ENCODE assay signal across 35 cellular contexts in the genomic region with DNA sequence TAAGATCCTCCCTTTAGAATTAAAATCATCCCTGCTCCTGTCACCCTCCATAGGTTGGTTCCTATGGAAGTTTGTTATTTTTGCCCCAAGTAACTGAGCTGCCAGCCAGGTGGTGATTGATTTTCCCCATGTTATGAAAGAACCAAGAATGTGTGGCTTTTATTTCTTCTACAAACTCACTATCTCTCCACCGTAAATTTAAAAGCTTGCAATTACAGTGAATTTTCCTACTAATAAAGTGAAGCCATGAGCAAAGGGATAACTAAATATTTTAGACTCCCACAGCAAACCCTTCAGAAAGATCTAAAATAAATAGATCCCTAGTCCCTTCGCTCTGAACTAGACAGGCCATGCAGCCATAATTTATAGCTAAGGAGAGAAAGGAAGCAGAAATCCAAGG. TPM values are rescaled to one million over a fixed set of nuclear protein-coding genes. Genes with fewer than 3 reads are reported as not detected.
"Had no signal": no experiment of that assay in that cellular context is flagged by ENCODE, and none has a peak within 500 bp of the region (broad histone marks: within the 10 kb centered on the region; RNA-seq: fewer than 3 reads in every experiment).

No MANE protein-coding gene starts in this region.

- DNase-seq: activated B cell treated with CpG ODN at 0.5 μM for 24 hours; activated CD4-positive, alpha-beta T cell treated with anti-CD3 and anti-CD28 coated beads for 48 hours; activated CD4-positive, alpha-beta T cell treated with anti-CD3 and anti-CD28 coated beads, Interleukin-2, amount 50 U/mL, for 1 hour; activated CD4-positive, alpha-beta T cell treated with anti-CD3 and anti-CD28 coated beads, Interleukin-2, amount 50 U/mL, for 48 hours; activated CD8-positive, alpha-beta memory T cell treated with anti-CD3 and anti-CD28 coated beads for 24 hours; activated CD8-positive, alpha-beta memory T cell treated with anti-CD3 and anti-CD28 coated beads, Interleukin-2, amount 50 U/mL, for 4 hours; activated CD8-positive, alpha-beta T cell treated with anti-CD3 and anti-CD28 coated beads for 36 hours; activated effector memory CD4-positive, alpha-beta T cell treated with anti-CD3 and anti-CD28 coated beads, Interleukin-2, amount 50 U/mL, for 16 hours; activated naive CD4-positive, alpha-beta T cell treated with anti-CD3 and anti-CD28 coated beads, Interleukin-2, amount 10 ng/mL, durations not matched to agents 7 days and 5 days; activated naive CD8-positive, alpha-beta T cell treated with anti-CD3 and anti-CD28 coated beads, Interleukin-2, amount 10 ng/mL, durations not matched to agents 7 days and 5 days; activated T-cell treated with anti-CD3 and anti-CD28 coated beads, Interleukin-2, amount 50 U/mL, for 1 hour; activated T-cell treated with anti-CD3 and anti-CD28 coated beads, Interleukin-2, amount 50 U/mL, for 48 hours; brain microvascular endothelial cell; dorsolateral prefrontal cortex; effector memory CD4-positive, alpha-beta T cell; erythroblast; foreskin melanocyte; head of caudate nucleus; T-helper 1 cell; T-helper 17 cell; T1000; WERI-Rb-1 had no signal

- ATAC-seq: activated CD4-positive, CD25-positive, alpha-beta regulatory T cell treated with anti-CD3 and anti-CD28 coated beads, Interleukin-2, amount 50 U/mL, for 24 hours; activated CD8-positive, alpha-beta T cell treated with anti-CD3 and anti-CD28 coated beads for 36 hours; activated naive CD4-positive, alpha-beta T cell treated with anti-CD3 and anti-CD28 coated beads, Interleukin-2, amount 50 U/mL, for 72 hours; T-helper 17 cell had no signal

- H3K4me1 Mint-ChIP-seq: activated B cell treated with CpG ODN at 0.5 μM for 24 hours; activated naive CD4-positive, alpha-beta T cell treated with anti-CD3 and anti-CD28 coated beads, Interleukin-2, amount 10 ng/mL, durations not matched to agents 7 days and 5 days; activated naive CD8-positive, alpha-beta T cell treated with anti-CD3 and anti-CD28 coated beads, Interleukin-2, amount 10 ng/mL, durations not matched to agents 7 days and 5 days; central memory CD8-positive, alpha-beta T cell had no signal

- H3K27ac Mint-ChIP-seq: activated B cell treated with CpG ODN at 0.5 μM for 24 hours; activated CD8-positive, alpha-beta T cell treated with anti-CD3 and anti-CD28 coated beads for 36 hours; activated naive CD4-positive, alpha-beta T cell treated with anti-CD3 and anti-CD28 coated beads, Interleukin-2, amount 10 ng/mL, durations not matched to agents 7 days and 5 days; activated naive CD4-positive, alpha-beta T cell treated with anti-CD3 and anti-CD28 coated beads, Interleukin-2, amount 50 U/mL, for 72 hours; activated naive CD8-positive, alpha-beta T cell treated with anti-CD3 and anti-CD28 coated beads, Interleukin-2, amount 10 ng/mL, durations not matched to agents 7 days and 5 days; activated T-helper 1 cell treated with anti-CD3 and anti-CD28 coated beads, Interleukin-12 subunit alpha, Interleukin-12 subunit beta, Interleukin-2, Interleukin-4 antibody, amounts not matched to agents 30 ng/mL and 10 ng/mL and 1 ng/mL, durations not matched to agents 14 hours and 24 hours and 36 hours; activated T-helper 2 cell treated with anti-CD3 and anti-CD28 coated beads, Interferon-gamma antibody, Interleukin-2, Interleukin-4, amounts not matched to agents 10 μg/mL and 5 μg/mL and 100 μg/mL, durations not matched to agents 14 hours and 24 hours and 36 hours; dendritic cell treated with granulocyte-macrophage colony-stimulating factor and Interleukin-4, amounts not matched to agents 40 ng/mL and 50 ng/mL, for 4 days; T-helper 17 cell; T-helper 2 cell treated with Interferon-gamma antibody and Interleukin-4, amounts not matched to agents 5 μg/mL and 100 μg/mL, for 36 hours had no signal

- H3K9me3 Mint-ChIP-seq: activated B cell treated with CpG ODN at 0.5 μM for 24 hours; activated CD8-positive, alpha-beta T cell treated with anti-CD3 and anti-CD28 coated beads for 36 hours; activated naive CD4-positive, alpha-beta T cell treated with anti-CD3 and anti-CD28 coated beads, Interleukin-2, amount 10 ng/mL, durations not matched to agents 7 days and 5 days; activated naive CD4-positive, alpha-beta T cell treated with anti-CD3 and anti-CD28 coated beads, Interleukin-2, amount 50 U/mL, for 72 hours; activated naive CD8-positive, alpha-beta T cell treated with anti-CD3 and anti-CD28 coated beads, Interleukin-2, amount 10 ng/mL, durations not matched to agents 7 days and 5 days; activated T-helper 1 cell treated with anti-CD3 and anti-CD28 coated beads, Interleukin-12 subunit alpha, Interleukin-12 subunit beta, Interleukin-2, Interleukin-4 antibody, amounts not matched to agents 30 ng/mL and 10 ng/mL and 1 ng/mL, durations not matched to agents 14 hours and 24 hours and 36 hours; activated T-helper 2 cell treated with anti-CD3 and anti-CD28 coated beads, Interferon-gamma antibody, Interleukin-2, Interleukin-4, amounts not matched to agents 10 μg/mL and 5 μg/mL and 100 μg/mL, durations not matched to agents 14 hours and 24 hours and 36 hours; central memory CD8-positive, alpha-beta T cell; dendritic cell treated with granulocyte-macrophage colony-stimulating factor and Interleukin-4, amounts not matched to agents 40 ng/mL and 50 ng/mL, for 4 days; T-helper 2 cell treated with Interferon-gamma antibody and Interleukin-4, amounts not matched to agents 5 μg/mL and 100 μg/mL, for 36 hours had no signal

- H3K4me3 Mint-ChIP-seq: activated B cell treated with CpG ODN at 0.5 μM for 24 hours; activated CD8-positive, alpha-beta T cell treated with anti-CD3 and anti-CD28 coated beads for 36 hours; activated naive CD4-positive, alpha-beta T cell treated with anti-CD3 and anti-CD28 coated beads, Interleukin-2, amount 10 ng/mL, durations not matched to agents 7 days and 5 days; activated naive CD8-positive, alpha-beta T cell treated with anti-CD3 and anti-CD28 coated beads, Interleukin-2, amount 10 ng/mL, durations not matched to agents 7 days and 5 days; activated T-helper 1 cell treated with anti-CD3 and anti-CD28 coated beads, Interleukin-12 subunit alpha, Interleukin-12 subunit beta, Interleukin-2, Interleukin-4 antibody, amounts not matched to agents 30 ng/mL and 10 ng/mL and 1 ng/mL, durations not matched to agents 14 hours and 24 hours and 36 hours; central memory CD8-positive, alpha-beta T cell; dendritic cell treated with granulocyte-macrophage colony-stimulating factor and Interleukin-4, amounts not matched to agents 40 ng/mL and 50 ng/mL, for 4 days; T-helper 17 cell; T-helper 2 cell treated with Interferon-gamma antibody and Interleukin-4, amounts not matched to agents 5 μg/mL and 100 μg/mL, for 36 hours had no signal

- H3K27me3 Mint-ChIP-seq: activated CD8-positive, alpha-beta T cell treated with anti-CD3 and anti-CD28 coated beads for 36 hours had no signal

- H3K36me3 ChIP-seq: ascending aorta, brain microvascular endothelial cell, esophagus muscularis mucosa, WERI-Rb-1 had no signal

- H3K27me3 ChIP-seq: ascending aorta, brain microvascular endothelial cell, dorsolateral prefrontal cortex, esophagus muscularis mucosa had no signal

- H3K4me3 ChIP-seq: ascending aorta, coronary artery, dorsolateral prefrontal cortex, esophagus muscularis mucosa had no signal

- H3K36me3 Mint-ChIP-seq: activated naive CD4-positive, alpha-beta T cell treated with anti-CD3 and anti-CD28 coated beads, Interleukin-2, amount 10 ng/mL, durations not matched to agents 7 days and 5 days; activated naive CD4-positive, alpha-beta T cell treated with anti-CD3 and anti-CD28 coated beads, Interleukin-2, amount 50 U/mL, for 72 hours; activated naive CD8-positive, alpha-beta T cell treated with anti-CD3 and anti-CD28 coated beads, Interleukin-2, amount 10 ng/mL, durations not matched to agents 7 days and 5 days had no signal

- H3K27ac ChIP-seq: ascending aorta, brain microvascular endothelial cell, coronary artery, dorsolateral prefrontal cortex, esophagus muscularis mucosa, WERI-Rb-1 had no signal

- H3K9me3 ChIP-seq: ascending aorta, esophagus muscularis mucosa had no signal

RNA-seq across cellular contexts. Expression of gene KIAA2012, which starts 6.2 kb away (rescaled TPM):
- total RNA-seq: activated B cell treated with CpG ODN at 0.5 μM for 24 hours; activated CD8-positive, alpha-beta T cell treated with anti-CD3 and anti-CD28 coated beads for 36 hours; activated naive CD4-positive, alpha-beta T cell treated with anti-CD3 and anti-CD28 coated beads, Interleukin-2, amount 50 U/mL, for 72 hours; activated naive CD8-positive, alpha-beta T cell treated with anti-CD3 and anti-CD28 coated beads, Interleukin-2, amount 10 ng/mL, durations not matched to agents 7 days and 5 days; activated T-helper 1 cell treated with anti-CD3 and anti-CD28 coated beads, Interleukin-12 subunit alpha, Interleukin-12 subunit beta, Interleukin-2, Interleukin-4 antibody, amounts not matched to agents 30 ng/mL and 10 ng/mL and 1 ng/mL, durations not matched to agents 14 hours and 24 hours and 36 hours; activated T-helper 2 cell treated with anti-CD3 and anti-CD28 coated beads, Interferon-gamma antibody, Interleukin-2, Interleukin-4, amounts not matched to agents 10 μg/mL and 5 μg/mL and 100 μg/mL, durations not matched to agents 14 hours and 24 hours and 36 hours; bronchial epithelial cell; cardiac septum; fibroblast of lung; T-helper 17 cell had no signal
